ENCODE assay signal across 8 cellular contexts in the genomic region with DNA sequence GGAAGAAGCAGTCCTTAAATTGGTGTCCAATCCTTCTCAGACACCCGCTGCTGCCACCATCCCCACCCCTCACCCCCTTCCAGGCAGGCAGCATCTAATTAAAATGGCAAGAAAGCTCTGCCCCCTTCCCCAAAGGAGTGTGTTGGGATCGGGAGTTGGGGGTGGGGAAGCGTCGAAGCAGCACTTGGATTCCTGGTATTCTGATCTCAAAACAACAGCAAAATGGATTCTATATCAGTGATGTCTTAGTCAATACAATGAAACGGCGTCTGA. TPM values are rescaled to one million over a fixed set of nuclear protein-coding genes. Genes with fewer than 3 reads are reported as not detected.
DNase-seq lines count a peak whose midpoint lies in the region; ATAC-seq and TF ChIP-seq lines count a peak whose summit lies in the region.

No MANE protein-coding gene starts in this region.

- no peaks in the 10 kb centered on the region for H3K9me3 Mint-ChIP-seq in CD4-positive, alpha-beta memory T cell
- H3K9me3 Mint-ChIP-seq in osteocyte (ENCODE audit: unreplicated experiment): no peaks in the 10 kb centered on the region

- TF ChIP-seq POLR2A in esophagus muscularis mucosa (IDR thresholded peaks at IDR 0.05; ENCODE audit: low read depth): no peak

- TF ChIP-seq EP300 in esophagus muscularis mucosa (IDR thresholded peaks at IDR 0.05): no peak

- CTCF ChIA-PET in CD4-positive, alpha-beta memory T cell (lab: Charles Lee; ENCODE audit: partially characterized antibody): interaction anchor here (1.0 to 1.3 kb wide), 2 partner anchors 36 to 272 kb away, joined by 3 read pairs; no protein-coding TSS in a partner anchor

- peaks cover 24 to 34% (median 30%) of the 10 kb centered on the region in 4 donors for H3K4me1 Mint-ChIP-seq in CD4-positive, alpha-beta memory T cell
- peaks cover 33% of the 10 kb centered on the region for H3K4me1 Mint-ChIP-seq in osteocyte (ENCODE audit: unreplicated experiment)

- H3K36me3 Mint-ChIP-seq in CD4-positive, alpha-beta memory T cell: peaks cover 0 to 27% of the 10 kb centered on the region in 2 donors
- H3K36me3 Mint-ChIP-seq in osteocyte (ENCODE audit: unreplicated experiment): no peaks in the 10 kb centered on the region

- peak overlapping the region; percentile 92 to 93 for H3K4me3 ChIP-seq in CD4-positive, alpha-beta memory T cell (ENCODE audit: low read length in 2 of 2)
- peak overlapping the region; percentile 61 to 95 (median 88) for H3K4me3 ChIP-seq in esophagus muscularis mucosa

- H3K4me3 Mint-ChIP-seq in CD4-positive, alpha-beta memory T cell: peak overlapping the region; percentile 91 to 99 (median 96)
- peak overlapping the region; percentile 94 for H3K4me3 Mint-ChIP-seq in osteocyte (ENCODE audit: unreplicated experiment)

- intact Hi-C loops in CD4-positive, alpha-beta memory T cell (cut with micrococcal nuclease): loop anchor here (5.0 kb wide), 1 partner anchor 211 kb away; no protein-coding TSS in a partner anchor
- intact Hi-C loops in esophagus muscularis mucosa (cut with DNase I): loop anchor here (10.0 kb wide), 3 partner anchors 104 to 494 kb away; no protein-coding TSS in a partner anchor

- DNase-seq in CD4-positive, alpha-beta memory T cell: no peak
- DNase-seq in NCI-H446 treated with DMSO at 0.1 percent for 48 hours (lab: John Stamatoyannopoulos, UW): peak; percentile 26
- DNase-seq in esophagus muscularis mucosa (ENCODE audit: extremely low spot score): no peak
- DNase-seq in osteocyte (ENCODE audit: extremely low spot score, unreplicated experiment): no peak
- DNase-seq in foreskin keratinocyte: no peak
- no peak for DNase-seq in HuH-7.5 (ENCODE audit: low spot score)
- no peak for DNase-seq in DMS79 treated with DMSO at 0.1 percent for 48 hours (lab: John Stamatoyannopoulos, UW)
- no peak for DNase-seq in stimulated activated CD4-positive, alpha-beta T cell treated with anti-CD3 and anti-CD28 coated beads, Interleukin-2, amount 100 ng/mL, for 48 hours

- 4% methylated on average over 6 of the region's 6 CpGs for WGBS in esophagus muscularis mucosa

- H3K27ac ChIP-seq in CD4-positive, alpha-beta memory T cell (ENCODE audit: low read depth, low read length): peak overlapping the region; percentile 75
- H3K27ac ChIP-seq in esophagus muscularis mucosa (replicated peaks in 1 of 4) (peak overlapping the region; percentile 79 to 89 (median 88)), foreskin keratinocyte (no peak overlapping the region)

- POLR2A ChIA-PET in CD4-positive, alpha-beta memory T cell (lab: Charles Lee; ENCODE audit: partially characterized antibody): interaction anchor here (0.9 to 6.0 kb wide), 11 partner anchors 12 to 1493 kb away, joined by 3 to 54 read pairs (median 5); no protein-coding TSS in a partner anchor

- no peaks in the 10 kb centered on the region for H3K27me3 ChIP-seq in CD4-positive, alpha-beta memory T cell (ENCODE audit: insufficient read depth, low read length)
- H3K27me3 ChIP-seq in esophagus muscularis mucosa (no peaks in the 10 kb centered on the region), foreskin keratinocyte (no peaks in the 10 kb centered on the region)

- H3K27me3 Mint-ChIP-seq in CD4-positive, alpha-beta memory T cell: no peaks in the 10 kb centered on the region
- H3K27me3 Mint-ChIP-seq in osteocyte (ENCODE audit: unreplicated experiment): no peaks in the 10 kb centered on the region

- peaks cover 56% of the 10 kb centered on the region for H3K4me1 ChIP-seq in CD4-positive, alpha-beta memory T cell (ENCODE audit: insufficient read depth, low read length)
- H3K4me1 ChIP-seq in esophagus muscularis mucosa: peaks cover 12 to 54% (median 49%) of the 10 kb centered on the region in 4 donors
- peaks cover 7% of the 10 kb centered on the region for H3K4me1 ChIP-seq in foreskin keratinocyte

- H3K27ac Mint-ChIP-seq in CD4-positive, alpha-beta memory T cell: peak overlapping the region; percentile 88 to 98 (median 96)
- H3K27ac Mint-ChIP-seq in osteocyte (ENCODE audit: unreplicated experiment): peak overlapping the region; percentile 46

- TF ChIP-seq CTCF in esophagus muscularis mucosa (IDR thresholded peaks at IDR 0.05): no peak
- TF ChIP-seq CTCF in osteocyte (IDR thresholded peaks at IDR 0.05): no peak
- no peak for TF ChIP-seq CTCF in foreskin keratinocyte (conservative IDR thresholded peaks at IDR 0.05)

- no peaks in the 10 kb centered on the region for H3K36me3 ChIP-seq in CD4-positive, alpha-beta memory T cell (ENCODE audit: insufficient read depth, low read length)
- H3K36me3 ChIP-seq in esophagus muscularis mucosa: no peaks in the 10 kb centered on the region

- H3K9me3 ChIP-seq in CD4-positive, alpha-beta memory T cell (ENCODE audit: control insufficient read depth in 1 of 2, low read length in 2 of 2): no peaks in the 10 kb centered on the region
- H3K9me3 ChIP-seq in esophagus muscularis mucosa: no peaks in the 10 kb centered on the region

- ATAC-seq in foreskin keratinocyte: no peak

RNA-seq across cellular contexts. Expression of a gene that starts 1.4 kb away (rescaled TPM):
- total RNA-seq in CD4-positive, alpha-beta memory T cell: 10 to 100 TPM; 86.3 to 93.5 TPM
- 10 to 100 TPM; 14.6 to 29.8 TPM for polyA plus RNA-seq in CD4-positive, alpha-beta memory T cell
- 10 to 100 TPM; 30.3 to 39.0 (median 36.8) TPM for total RNA-seq in esophagus muscularis mucosa
- 11.5 and 15.5 TPM in 2 replicates for total RNA-seq in osteocyte
- 9.4 and 12.3 TPM in 2 replicates for total RNA-seq in foreskin keratinocyte
- polyA plus RNA-seq in foreskin keratinocyte: 3.2 and 3.7 TPM in 2 replicates
